Comparison of ENCODE assay signal across 18 cellular contexts in genomic region chr10:131178521-131178920, GRCh38.
A peak's percentile ranks its signal among the peaks of the same experiment; 100 is the strongest.
DNase-seq lines count a peak whose midpoint lies in the region; TF ChIP-seq lines count a peak whose summit lies in the region.
"Had no signal": no experiment of that assay in that cellular context is flagged by ENCODE, and none has a peak within 500 bp of the region (broad histone marks: within the 10 kb centered on the region; RNA-seq: fewer than 3 reads in every experiment).

No MANE protein-coding gene starts in this region.

- no peak overlapping the region for H3K27ac ChIP-seq in neural progenitor cell
- H3K27ac ChIP-seq: Peyer's patch, SJSA1 had no signal

- H3K9ac ChIP-seq in neural progenitor cell = no peak overlapping the region

- peaks cover 11% of the 10 kb centered on the region for H3K4me1 ChIP-seq in neural progenitor cell
- H3K4me1 ChIP-seq: HAP-1, Peyer's patch, SJSA1 had no signal

- no peaks in the 10 kb centered on the region for H4K20me1 ChIP-seq in neural progenitor cell (ENCODE audit: low read depth)

- intact Hi-C loops in posterior vena cava (cut with DNase I) = no loop called here

- peaks cover 4% of the 10 kb centered on the region for H3K4me1 Mint-ChIP-seq in neural progenitor cell

- H3K4me3 ChIP-seq in neural progenitor cell = no peak overlapping the region
- H3K4me3 ChIP-seq: GM12878, HAP-1, Peyer's patch, SJSA1 had no signal

- no peak for TF ChIP-seq CTCF in neural progenitor cell (IDR thresholded peaks at IDR 0.05)

- H3K4me2 ChIP-seq in neural progenitor cell = no peak overlapping the region

- peak; percentile 43 for DNase-seq in activated effector memory CD4-positive, alpha-beta T cell treated with anti-CD3 and anti-CD28 coated beads, Interleukin-2, amount 50 U/mL, for 16 hours
- DNase-seq in activated effector memory CD4-positive, alpha-beta T cell treated with Interleukin-2 at 50 U/mL for 16 hours = no peak
- DNase-seq in RPMI8226 = peak; percentile 34
- DNase-seq in posterior vena cava (ENCODE audit: low spot score) = peak; percentile 58
- DNase-seq in ureter (ENCODE audit: low spot score) = peak; percentile 27
- no peak for DNase-seq in glomerular visceral epithelial cell (ENCODE audit: extremely low spot score)
- DNase-seq in neural progenitor cell (ENCODE audit: low spot score) = no peak
- DNase-seq in 8988T = no peak
- DNase-seq: C1 segment of cervical spinal cord, DND-41, KG1, NCI-H1092, NCI-H187 treated with DMSO at 0.1 percent for 48 hours had no signal

- H3K9me3 Mint-ChIP-seq in neural progenitor cell = peaks cover 2% of the 10 kb centered on the region
- H3K9me3 Mint-ChIP-seq: CD8-positive, alpha-beta T cell had no signal

- H3K36me3 ChIP-seq in neural progenitor cell = no peaks in the 10 kb centered on the region
- H3K36me3 ChIP-seq: HAP-1, Peyer's patch, SJSA1 had no signal

- peaks cover 3% of the 10 kb centered on the region for H3K27me3 Mint-ChIP-seq in neural progenitor cell (ENCODE audit: insufficient read depth, low read depth)

- H3K79me2 ChIP-seq in neural progenitor cell (ENCODE audit: low read depth) = no peaks in the 10 kb centered on the region

- H3K27me3 ChIP-seq in neural progenitor cell = no peaks in the 10 kb centered on the region
- H3K27me3 ChIP-seq: Peyer's patch, SJSA1 had no signal

- H3K27ac Mint-ChIP-seq in neural progenitor cell = no peak overlapping the region
- H3K27ac Mint-ChIP-seq: CD8-positive, alpha-beta T cell had no signal

- no peaks in the 10 kb centered on the region for H3K9me3 ChIP-seq in neural progenitor cell (ENCODE audit: low read depth)

- peaks cover 7% of the 10 kb centered on the region for H3F3A ChIP-seq in neural progenitor cell (ENCODE audit: low read depth)

- H3K4me3 Mint-ChIP-seq in neural progenitor cell = no peak overlapping the region
- H3K4me3 Mint-ChIP-seq: CD8-positive, alpha-beta T cell had no signal

- H3K36me3 Mint-ChIP-seq in neural progenitor cell = no peaks in the 10 kb centered on the region
- H3K36me3 Mint-ChIP-seq: CD8-positive, alpha-beta T cell had no signal

- no peak overlapping the region for H2AFZ ChIP-seq in neural progenitor cell (replicated peaks)

Comparison
In these comparisons a context has a peak if more than half of its experiments do, and no peak if none do; other contexts are left out.
1. DNase-seq: peak in activated effector memory CD4-positive, alpha-beta T cell treated with anti-CD3 and anti-CD28 coated beads, Interleukin-2, amount 50 U/mL, for 16 hours (single experiment), RPMI8226 (single experiment), posterior vena cava (single experiment) and ureter (single experiment); none in activated effector memory CD4-positive, alpha-beta T cell treated with Interleukin-2 at 50 U/mL for 16 hours (single experiment), glomerular visceral epithelial cell (single experiment), neural progenitor cell (single experiment) and 8988T (single experiment).